In the genomic region with DNA sequence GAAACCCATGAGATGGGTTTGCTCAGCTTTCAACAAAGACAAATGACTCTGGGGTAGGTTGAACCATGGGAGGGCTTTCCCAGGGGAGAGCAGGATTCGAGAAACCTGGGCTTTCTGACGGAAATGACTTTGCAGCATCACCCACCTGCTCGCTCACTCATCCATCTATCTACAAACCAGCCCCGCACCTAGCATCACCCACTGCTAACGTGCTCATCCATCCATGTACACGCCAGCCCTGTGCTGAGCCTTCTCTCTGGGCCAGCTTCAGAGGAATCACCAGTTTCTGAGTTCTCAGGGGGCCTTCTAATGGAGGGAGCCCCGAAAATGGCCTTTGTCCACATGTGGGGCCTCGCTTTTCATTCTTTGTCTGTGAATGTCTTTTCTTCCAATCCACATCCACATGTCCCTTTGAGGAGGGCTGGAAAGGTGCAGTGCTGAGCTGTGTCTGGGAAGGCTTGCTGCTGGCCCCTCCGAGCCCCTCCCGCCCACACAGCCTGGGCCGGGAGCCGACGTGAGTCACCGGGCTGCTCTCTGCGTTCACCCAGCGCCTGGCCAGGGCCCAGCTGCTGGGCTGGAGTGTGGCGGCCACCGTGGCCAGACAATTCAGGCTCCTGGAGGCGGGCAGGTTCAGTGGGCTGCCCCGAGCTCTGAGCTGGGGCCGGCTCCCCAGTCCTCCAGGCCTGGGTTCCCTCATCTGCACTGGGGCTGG, we compare ENCODE assay signal across 8 cellular contexts. TPM values are rescaled to one million over a fixed set of nuclear protein-coding genes. Genes with fewer than 3 reads are reported as not detected.
A peak's percentile ranks its signal among the peaks of the same experiment; 100 is the strongest.
DNase-seq lines count a peak whose midpoint lies in the region; ATAC-seq and FAIRE-seq lines count a peak whose summit lies in the region.

No MANE protein-coding gene starts in this region.

- no peak overlapping the region for H3K27ac Mint-ChIP-seq in stimulated activated naive CD8-positive, alpha-beta T cell treated with anti-CD3 and anti-CD28 coated beads, Interleukin-15, amount 100 ng/mL, for 72 hours

- no peak overlapping the region for H3K4me3 ChIP-seq in MG63
- H3K4me3 ChIP-seq in small intestine (ENCODE audit: low read depth in 1 of 2, low read length in 2 of 2): no peak overlapping the region

- no peaks in the 10 kb centered on the region for H3K9me3 Mint-ChIP-seq in stimulated activated naive CD8-positive, alpha-beta T cell treated with anti-CD3 and anti-CD28 coated beads, Interleukin-15, amount 100 ng/mL, for 72 hours

- H3K9me3 ChIP-seq in MG63 (no peaks in the 10 kb centered on the region), small intestine (ENCODE audit: control insufficient read depth, low read depth) (no peaks in the 10 kb centered on the region)

- H3K4me1 ChIP-seq in small intestine (ENCODE audit: control insufficient read depth in 2 of 2, insufficient read depth in 1 of 2, low read depth in 1 of 2, low read length in 1 of 2): no peaks in the 10 kb centered on the region

- no peak for FAIRE-seq in small intestine (lab: Jason Lieb, UNC)

- H3K27me3 Mint-ChIP-seq in stimulated activated naive CD8-positive, alpha-beta T cell treated with anti-CD3 and anti-CD28 coated beads, Interleukin-15, amount 100 ng/mL, for 72 hours: peaks cover 16% of the 10 kb centered on the region

- no peaks in the 10 kb centered on the region for H3K36me3 ChIP-seq in MG63
- H3K36me3 ChIP-seq in small intestine (ENCODE audit: control insufficient read depth in 2 of 2, insufficient read depth in 2 of 2, low read length in 2 of 2): no peaks in the 10 kb centered on the region

- H3K4me3 Mint-ChIP-seq in stimulated activated naive CD8-positive, alpha-beta T cell treated with anti-CD3 and anti-CD28 coated beads, Interleukin-15, amount 100 ng/mL, for 72 hours: no peak overlapping the region

- ATAC-seq in esophagus mucosa: peak; percentile 73
- no peak for ATAC-seq in GM21825 (IDR thresholded peaks at IDR 0.05; ENCODE audit: unreplicated experiment)
- ATAC-seq in stimulated activated naive CD8-positive, alpha-beta T cell treated with anti-CD3 and anti-CD28 coated beads, Interleukin-15, amount 100 ng/mL, for 72 hours: no peak

- WGBS in small intestine, 3 donors: 40 to 41% (median 41%) methylated on average over 18 to 21 of the region's 21 CpGs

- peak; percentile 77 for DNase-seq in A172 (ENCODE audit: low spot score)
- DNase-seq in MG63: peak; percentile 92
- peak; percentile 64 for DNase-seq in mucosa of gallbladder (ENCODE audit: low spot score)
- DNase-seq in small intestine: no peak
- DNase-seq in stimulated activated naive CD8-positive, alpha-beta T cell treated with anti-CD3 and anti-CD28 coated beads, Interleukin-15, amount 100 ng/mL, for 72 hours: no peak
- DNase-seq in central memory CD4-positive, alpha-beta T cell: no peak

- H3K27me3 ChIP-seq in MG63: no peaks in the 10 kb centered on the region
- no peaks in the 10 kb centered on the region for H3K27me3 ChIP-seq in small intestine (ENCODE audit: control insufficient read depth in 2 of 2, insufficient read depth in 2 of 2, low read length in 2 of 2)

- H3K4me1 Mint-ChIP-seq in stimulated activated naive CD8-positive, alpha-beta T cell treated with anti-CD3 and anti-CD28 coated beads, Interleukin-15, amount 100 ng/mL, for 72 hours: no peaks in the 10 kb centered on the region

- H3K27ac ChIP-seq in small intestine (ENCODE audit: low read depth in 1 of 2, low read length in 1 of 2): peak overlapping the region in 1 of 2 donors; percentile 40

RNA-seq across cellular contexts. Expression of a gene that starts 14.7 kb away (rescaled TPM):
- total RNA-seq in A172 (2014; rRNA removed; shearing (Covaris generic)): 0.78 and 1.1 TPM in 2 replicates
- total RNA-seq in MG63 (2014; rRNA removed; shearing (Covaris generic); ENCODE audit: low replicate concordance): 0.25 and 1.5 TPM in 2 replicates
- total RNA-seq in esophagus mucosa (5.0 TPM), mucosa of gallbladder (1.7 TPM)
- polyA plus RNA-seq in small intestine: 1 to 10 TPM in 1 of 3 donors, under 1 TPM in 1, not detected in 1; 0.63 to 2.2 TPM

Comparison
In these comparisons a context has a peak if more than half of its experiments do, and no peak if none do; other contexts are left out.
1. DNase-seq: peak in A172 (single experiment), MG63 (single experiment) and mucosa of gallbladder (single experiment); none in small intestine (single experiment), stimulated activated naive CD8-positive, alpha-beta T cell treated with anti-CD3 and anti-CD28 coated beads, Interleukin-15, amount 100 ng/mL, for 72 hours (0 of 2) and central memory CD4-positive, alpha-beta T cell (single experiment).